In the genomic region with DNA sequence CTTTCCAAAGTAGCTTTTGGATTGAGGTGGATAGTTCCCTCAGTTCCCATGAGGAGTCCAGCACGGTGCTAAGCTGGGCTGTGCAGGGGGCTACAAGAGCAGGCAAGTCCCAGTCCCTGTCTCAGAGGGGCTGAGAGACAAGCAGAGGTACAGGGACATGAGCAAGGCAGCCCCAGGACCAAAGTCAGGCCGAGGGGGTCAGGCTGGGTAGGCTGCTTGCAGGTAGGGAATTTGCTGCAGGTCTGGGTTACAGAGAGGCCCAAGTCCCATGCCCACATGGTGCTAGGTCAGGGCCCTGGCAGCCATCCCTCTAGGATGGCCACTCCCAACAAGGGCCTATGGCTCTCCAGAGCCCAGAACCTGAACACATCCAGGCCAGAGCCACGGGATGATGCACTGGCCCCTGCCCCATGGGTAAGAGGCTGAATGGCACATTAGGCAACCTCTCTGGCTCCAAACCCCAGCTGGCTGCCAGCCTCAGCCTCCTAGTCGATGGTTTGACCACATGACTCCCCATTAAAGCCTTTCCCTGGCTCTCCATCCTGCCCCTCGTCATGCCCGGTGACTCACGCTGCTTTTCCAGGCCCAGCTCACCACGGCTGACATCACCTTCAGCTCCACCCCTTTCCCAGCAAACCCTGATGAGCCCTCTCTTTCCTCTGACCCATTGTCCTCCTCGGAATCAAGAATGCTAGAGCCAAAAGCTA, we compare ENCODE assay signal across 8 cellular contexts.
A peak's percentile ranks its signal among the peaks of the same experiment; 100 is the strongest.
DNase-seq lines count a peak whose midpoint lies in the region; ATAC-seq and TF ChIP-seq lines count a peak whose summit lies in the region.

No MANE protein-coding gene starts in this region.

- no peak for TF ChIP-seq CTCF in sigmoid colon (IDR thresholded peaks at IDR 0.05)

- H3K27me3 ChIP-seq in sigmoid colon: no peaks in the 10 kb centered on the region

- H3K27ac ChIP-seq in sigmoid colon: peak overlapping the region in 2 of 4 donors; percentile 60 to 65

- 71 to 74% methylated on average over 9 of the region's 9 CpGs for WGBS in sigmoid colon, 2 donors

- ATAC-seq in GM21528 (IDR thresholded peaks at IDR 0.05; ENCODE audit: low FRiP score, unreplicated experiment) (no peak), GM21390 (IDR thresholded peaks at IDR 0.05; ENCODE audit: unreplicated experiment) (no peak)

- no peaks in the 10 kb centered on the region for H3K36me3 ChIP-seq in sigmoid colon

- H3K4me1 ChIP-seq in sigmoid colon: peaks cover 0 to 8% (median 0%) of the 10 kb centered on the region in 4 donors

- no peak overlapping the region for H3K4me3 ChIP-seq in sigmoid colon

- DNase-seq in ELF-1 (ENCODE audit: low read depth, low spot score) (peak; percentile 34), SK-MEL-5 (ENCODE audit: low read depth, low spot score) (peak; percentile 68), glomerular endothelial cell (ENCODE audit: extremely low read depth, low read depth, low spot score) (peak; percentile 60), sigmoid colon (peak; percentile 86), NCI-H82 (lab: John Stamatoyannopoulos, UW) (no peak), COR-L47 (lab: John Stamatoyannopoulos, UW) (no peak)

- no peak for TF ChIP-seq POLR2A in sigmoid colon (IDR thresholded peaks at IDR 0.05)

- H3K9me3 ChIP-seq in sigmoid colon: no peaks in the 10 kb centered on the region

- peak in 1 of 4 donors; percentile 84 for TF ChIP-seq EP300 in sigmoid colon (IDR thresholded peaks at IDR 0.05)

- intact Hi-C loops in sigmoid colon (cut with DNase I): loop anchor here (5.0 kb wide), 1 partner anchor 81 kb away; no protein-coding TSS in a partner anchor

- in situ Hi-C loops in SK-MEL-5 (cut with HindIII; ENCODE audit: low pct_unique_long_range_greater_than_20kb, low sequenced_read_pairs): no loop called here

Comparison
In these comparisons a context has a peak if more than half of its experiments do, and no peak if none do; other contexts are left out.
1. DNase-seq: peak in ELF-1 (single experiment), SK-MEL-5 (single experiment), glomerular endothelial cell (single experiment) and sigmoid colon (single experiment); none in NCI-H82 (single experiment) and COR-L47 (single experiment).